Comparison of ENCODE assay signal across 1 cellular context in genomic region chr3:31278532-31278931, GRCh38.
TF ChIP-seq lines count a peak whose summit lies in the region.

No MANE protein-coding gene starts in this region.

TF ChIP-seq in K562, 482 proteins besides CTCF, POLR2A, EP300 and RAD21:
- TF ChIP-seq MTF1 (CRISPR knock-in tag; IDR thresholded peaks at IDR 0.05; ENCODE audit: borderline replicate concordance), result no peak
- TF ChIP-seq MXD1 (CRISPR knock-in tag; IDR thresholded peaks at IDR 0.05; ENCODE audit: borderline replicate concordance, poor library complexity, severe bottlenecking), result no peak
- TF ChIP-seq BDP1 (IDR thresholded peaks at IDR 0.05; ENCODE audit: insufficient read depth, insufficient read length), result no peak
- TF ChIP-seq ZNF347 (CRISPR knock-in tag; IDR thresholded peaks at IDR 0.05; ENCODE audit: low read depth), result no peak
- TF ChIP-seq ARID3B (CRISPR knock-in tag; IDR thresholded peaks at IDR 0.05; ENCODE audit: borderline replicate concordance), result no peak
- no peak for TF ChIP-seq ZNF699 (CRISPR knock-in tag; IDR thresholded peaks at IDR 0.05; ENCODE audit: insufficient replicate concordance)
- TF ChIP-seq MYC (IDR thresholded peaks at IDR 0.05; ENCODE audit: low read depth, low read length), result no peak
- no peak for TF ChIP-seq MYC (CRISPR knock-in tag; IDR thresholded peaks at IDR 0.05; ENCODE audit: borderline replicate concordance, low read depth)
- TF ChIP-seq RERE (CRISPR knock-in tag; IDR thresholded peaks at IDR 0.05; ENCODE audit: borderline replicate concordance), result no peak
- no peak for TF ChIP-seq ARID3A (IDR thresholded peaks at IDR 0.05; ENCODE audit: borderline replicate concordance, low read depth, low read length)
- TF ChIP-seq ZFP36 (IDR thresholded peaks at IDR 0.05; ENCODE audit: low read depth, low read length, partially characterized antibody), result no peak
- TF ChIP-seq WHSC1 (IDR thresholded peaks at IDR 0.05; ENCODE audit: low read length), result no peak
- no peak for TF ChIP-seq TCF15 (CRISPR knock-in tag; IDR thresholded peaks at IDR 0.05)
- TF ChIP-seq HDAC2 (IDR thresholded peaks at IDR 0.05), result no peak
